1 cellular context compared by ENCODE assay signal in genomic region chr5:97044057-97044456, GRCh38.
TF ChIP-seq lines count a peak whose summit lies in the region.

No MANE protein-coding gene starts in this region.

TF ChIP-seq in K562, 482 proteins besides CTCF, POLR2A, EP300 and RAD21 (continued from another document):
- TF ChIP-seq UBTF (IDR thresholded peaks at IDR 0.05; ENCODE audit: borderline replicate concordance in 1 of 2, low read depth in 2 of 2, low read length in 2 of 2) = 0 out of 4 replicates have a peak, but pooled peaks of 1 of the 2 experiments have one; percentile 37
- TF ChIP-seq ADNP (tag; IDR thresholded peaks at IDR 0.05) = no peak
- TF ChIP-seq DEAF1 (CRISPR knock-in tag; IDR thresholded peaks at IDR 0.05) = peak; percentile 27; the same call in 1 of the 2 replicates
- TF ChIP-seq RCOR1 (IDR thresholded peaks at IDR 0.05; ENCODE audit: borderline replicate concordance in 1 of 2, low read depth in 2 of 2, low read length in 2 of 2) = peak in 1 of 2 experiments; percentile 13; a peak in 1 of 4 replicates
- no peak for TF ChIP-seq ZNF165 (CRISPR knock-in tag; IDR thresholded peaks at IDR 0.05; ENCODE audit: borderline replicate concordance)
- TF ChIP-seq NELFE (IDR thresholded peaks at IDR 0.05; ENCODE audit: insufficient read depth, insufficient read length) = no peak
- no peak for TF ChIP-seq ZMIZ1 (IDR thresholded peaks at IDR 0.05; ENCODE audit: low read depth in 2 of 2, low read length in 2 of 2)
- TF ChIP-seq ZBTB17 (CRISPR knock-in tag; IDR thresholded peaks at IDR 0.05) = no peak
- TF ChIP-seq ATF6 (CRISPR knock-in tag; IDR thresholded peaks at IDR 0.05) = no peak
- no peak for TF ChIP-seq BMI1 (IDR thresholded peaks at IDR 0.05; ENCODE audit: low read length)
- TF ChIP-seq ZNF507 (tag; conservative IDR thresholded peaks at IDR 0.05) = no peak
- no peak for TF ChIP-seq TCF7 (IDR thresholded peaks at IDR 0.05; ENCODE audit: borderline replicate concordance)
- TF ChIP-seq MAX (CRISPR knock-in tag; IDR thresholded peaks at IDR 0.05) = no peak
- TF ChIP-seq BDP1 (IDR thresholded peaks at IDR 0.05; ENCODE audit: insufficient read depth, insufficient read length) = no peak
- TF ChIP-seq SOX6 (IDR thresholded peaks at IDR 0.05) = no peak
- no peak for TF ChIP-seq SIN3A (IDR thresholded peaks at IDR 0.05; ENCODE audit: borderline replicate concordance in 2 of 2, control insufficient read depth in 1 of 2, low read depth in 2 of 2, low read length in 2 of 2)
- TF ChIP-seq THRAP3 (IDR thresholded peaks at IDR 0.05; ENCODE audit: borderline replicate concordance) = no peak
- TF ChIP-seq SMC3 (conservative IDR thresholded peaks at IDR 0.05; ENCODE audit: insufficient read depth, low read depth, low read length) = no peak; the same call in 1 of the 2 replicates
- no peak for TF ChIP-seq ZNF282 (CRISPR knock-in tag; IDR thresholded peaks at IDR 0.05)
- no peak for TF ChIP-seq ZNF140 (CRISPR knock-in tag; IDR thresholded peaks at IDR 0.05)
- TF ChIP-seq CTBP1 (IDR thresholded peaks at IDR 0.05; ENCODE audit: borderline replicate concordance) = peak; percentile 26; the same call in 1 of the 2 replicates
- no peak for TF ChIP-seq ZC3H4 (CRISPR knock-in tag; IDR thresholded peaks at IDR 0.05; ENCODE audit: borderline replicate concordance)
- TF ChIP-seq USF2 (CRISPR knock-in tag; IDR thresholded peaks at IDR 0.05) = no peak
- TF ChIP-seq U2AF1 (optimal IDR thresholded peaks at IDR 0.05; ENCODE audit: low read depth, low read length) = no peak
- TF ChIP-seq LEF1 (IDR thresholded peaks at IDR 0.05) = no peak
- no peak for TF ChIP-seq WHSC1 (IDR thresholded peaks at IDR 0.05; ENCODE audit: low read length)
- no peak for TF ChIP-seq ZNF609 (CRISPR knock-in tag; IDR thresholded peaks at IDR 0.05; ENCODE audit: borderline replicate concordance)
- no peak for TF ChIP-seq ZNF184 (CRISPR knock-in tag; IDR thresholded peaks at IDR 0.05)
- TF ChIP-seq FOXJ2 (tag; IDR thresholded peaks at IDR 0.05) = no peak
- TF ChIP-seq MXD1 (CRISPR knock-in tag; IDR thresholded peaks at IDR 0.05; ENCODE audit: borderline replicate concordance, poor library complexity, severe bottlenecking) = no peak
- no peak for TF ChIP-seq ZNF589 (CRISPR knock-in tag; IDR thresholded peaks at IDR 0.05; ENCODE audit: low read depth)
